Comparison of ENCODE assay signal across 24 cellular contexts in the genomic region with DNA sequence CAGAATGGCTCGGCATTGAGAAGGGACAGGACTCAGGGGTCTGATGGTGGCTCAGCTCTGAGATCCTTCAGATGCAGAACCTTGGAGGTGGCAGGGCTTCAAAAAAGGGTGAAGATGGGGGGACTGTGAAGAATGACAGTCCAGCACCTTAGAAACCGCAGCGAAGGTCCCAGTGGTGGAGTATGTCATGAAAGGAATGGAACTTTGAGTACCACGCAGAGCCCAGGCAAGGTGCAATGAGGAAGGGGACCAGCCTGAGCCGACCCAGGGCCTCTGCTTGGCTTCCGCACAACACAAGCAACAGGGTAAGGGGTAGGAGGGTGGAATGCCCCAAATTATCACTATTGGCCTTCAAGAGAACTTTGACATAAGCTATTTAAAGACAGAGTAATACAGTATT. TPM values are rescaled to one million over a fixed set of nuclear protein-coding genes. Genes with fewer than 3 reads are reported as not detected.
A peak's percentile ranks its signal among the peaks of the same experiment; 100 is the strongest.
DNase-seq lines count a peak whose midpoint lies in the region; ATAC-seq, FAIRE-seq and TF ChIP-seq lines count a peak whose summit lies in the region.
"Had no signal": no experiment of that assay in that cellular context is flagged by ENCODE, and none has a peak within 500 bp of the region (broad histone marks: within the 10 kb centered on the region; RNA-seq: fewer than 3 reads in every experiment).

No MANE protein-coding gene starts in this region.

- H3K9me3 Mint-ChIP-seq in nephron, result peaks cover 13% of the 10 kb centered on the region
- H3K9me3 Mint-ChIP-seq: CD4-positive, alpha-beta T cell had no signal

- H2BK12ac ChIP-seq in trophoblast cell (ENCODE audit: low read length), result no peak overlapping the region

- no peaks in the 10 kb centered on the region for H3K36me3 Mint-ChIP-seq in nephron (ENCODE audit: low read depth)
- H3K36me3 Mint-ChIP-seq: CD14-positive monocyte; CD8-positive, alpha-beta memory T cell had no signal

- H3K27me3 ChIP-seq in esophagus squamous epithelium, result no peaks in the 10 kb centered on the region
- H3K27me3 ChIP-seq in trophoblast cell (ENCODE audit: insufficient read depth, low read length), result no peaks in the 10 kb centered on the region
- H3K27me3 ChIP-seq in upper lobe of right lung, result no peaks in the 10 kb centered on the region
- H3K27me3 ChIP-seq: BE2C; BLaER1 treated with 17β-estradiol and CSF1 and Interleukin-3, amounts not matched to agents 10 nM and 100 nM had no signal

- H4K91ac ChIP-seq in trophoblast cell (ENCODE audit: low read depth, low read length), result no peak overlapping the region

- no peak overlapping the region for H2AK5ac ChIP-seq in trophoblast cell (ENCODE audit: low read length)

- peaks cover 7% of the 10 kb centered on the region for H3K27me3 Mint-ChIP-seq in nephron (ENCODE audit: low read depth)

- no peaks in the 10 kb centered on the region for H3K79me1 ChIP-seq in trophoblast cell (ENCODE audit: low read length)

- H2BK5ac ChIP-seq in trophoblast cell (ENCODE audit: low read depth, low read length, poor library complexity), result no peak overlapping the region

- 84 to 91% methylated on average over 6 of the region's 6 CpGs for WGBS in esophagus squamous epithelium, 2 donors
- WGBS in trophoblast cell (ENCODE audit: extremely low coverage, insufficient coverage, insufficient read length), result no CpG with 5 or more reads among the region's 6 CpGs

- H3K23ac ChIP-seq in trophoblast cell (ENCODE audit: low read length), result no peak overlapping the region

- no peaks in the 10 kb centered on the region for H3K79me2 ChIP-seq in trophoblast cell (ENCODE audit: control insufficient read depth, insufficient read depth, low read length, poor library complexity)

- H3K14ac ChIP-seq in trophoblast cell (ENCODE audit: low read length), result no peak overlapping the region

- no peak overlapping the region for H3K18ac ChIP-seq in trophoblast cell (ENCODE audit: low read length)

- peak overlapping the region; percentile 52 for H3K27ac ChIP-seq in caudate nucleus (ENCODE audit: low read depth, low read length)
- H3K27ac ChIP-seq in kidney (ENCODE audit: low read depth in 2 of 2, low read length in 2 of 2), result peak overlapping the region; percentile 26 to 56
- H3K27ac ChIP-seq in esophagus squamous epithelium, result no peak overlapping the region
- no peak overlapping the region for H3K27ac ChIP-seq in trophoblast cell (ENCODE audit: low read depth, low read length)
- H3K27ac ChIP-seq in upper lobe of right lung, result no peak overlapping the region
- H3K27ac ChIP-seq: A549; BLaER1 treated with 17β-estradiol and CSF1 and Interleukin-3, amounts not matched to agents 10 nM and 100 nM had no signal

- H2AFZ ChIP-seq in trophoblast cell (ENCODE audit: insufficient read depth, low read length, poor library complexity), result no peak overlapping the region
- H2AFZ ChIP-seq: GM23338 had no signal

- no peak overlapping the region for H3K9ac ChIP-seq in kidney (ENCODE audit: low read length in 2 of 2)
- H3K9ac ChIP-seq in trophoblast cell (ENCODE audit: low read length), result no peak overlapping the region
- H3K9ac ChIP-seq: BLaER1 treated with 17β-estradiol and CSF1 and Interleukin-3, amounts not matched to agents 10 nM and 100 nM had no signal

- H3K4me3 ChIP-seq in kidney (ENCODE audit: low read length in 2 of 2) (no peak overlapping the region), esophagus squamous epithelium (no peak overlapping the region), trophoblast cell (ENCODE audit: low read depth, low read length) (no peak overlapping the region), upper lobe of right lung (no peak overlapping the region)
- H3K4me3 ChIP-seq: A549; BLaER1 treated with 17β-estradiol and CSF1 and Interleukin-3, amounts not matched to agents 10 nM and 100 nM; GM23338 had no signal

- no peak for TF ChIP-seq POLR2A in esophagus squamous epithelium (IDR thresholded peaks at IDR 0.05)

- no peak overlapping the region for H3K4me3 Mint-ChIP-seq in nephron
- H3K4me3 Mint-ChIP-seq: CD4-positive, alpha-beta T cell; GM23338; H9 had no signal

- no peak overlapping the region for H4K12ac ChIP-seq in trophoblast cell (ENCODE audit: low read depth, low read length)

- DNase-seq in caudate nucleus (lab: John Stamatoyannopoulos, UW) (peak in 1 of 61 donors; percentile 17), kidney (no peak), esophagus squamous epithelium (lab: John Stamatoyannopoulos, UW) (no peak), trophoblast cell (no peak), upper lobe of right lung (no peak)
- DNase-seq: 8988T; ACHN; AML-193; BE2C; CD4-positive, alpha-beta T cell; CD8-positive, alpha-beta memory T cell; DMS 273 treated with DMSO at 0.1 percent for 48 hours; DMS53; DMS79 treated with DMSO at 0.1 percent for 48 hours; GF-D8; H9 had no signal

- H3K27ac Mint-ChIP-seq in nephron, result peak overlapping the region; percentile 77 to 96 (median 94)
- H3K27ac Mint-ChIP-seq: CD14-positive monocyte; CD4-positive, alpha-beta T cell; CD8-positive, alpha-beta memory T cell; GM23338; H9 had no signal

- intact Hi-C loops in kidney (cut with DNase I) (no loop called here), esophagus squamous epithelium (cut with DNase I) (no loop called here), upper lobe of right lung (cut with DNase I) (no loop called here)

- H2BK120ac ChIP-seq in trophoblast cell (ENCODE audit: insufficient read depth, low read length, poor library complexity), result no peak overlapping the region

- no peak for FAIRE-seq in kidney (lab: Jason Lieb, UNC)
- FAIRE-seq: A549, D721Med, GM12891, GM18507 had no signal

- TF ChIP-seq CTCF in kidney (IDR thresholded peaks at IDR 0.05; ENCODE audit: borderline replicate concordance, extremely low read depth, insufficient read depth) (no peak), nephron (IDR thresholded peaks at IDR 0.05; ENCODE audit: unreplicated experiment in 3 of 3) (no peak), esophagus squamous epithelium (IDR thresholded peaks at IDR 0.05) (no peak), upper lobe of right lung (IDR thresholded peaks at IDR 0.05) (no peak)

- no peak overlapping the region for H3K4me2 ChIP-seq in trophoblast cell (ENCODE audit: low read length)
- H3K4me2 ChIP-seq: A549; BLaER1 treated with 17β-estradiol and CSF1 and Interleukin-3, amounts not matched to agents 10 nM and 100 nM; GM23338 had no signal

- no peak overlapping the region for H4K8ac ChIP-seq in trophoblast cell (ENCODE audit: low read depth, low read length)

- H3K4me1 ChIP-seq in kidney (ENCODE audit: control insufficient read depth in 1 of 2, insufficient read depth in 1 of 2, low read depth in 1 of 2, low read length in 2 of 2) (no peaks in the 10 kb centered on the region), esophagus squamous epithelium (no peaks in the 10 kb centered on the region), trophoblast cell (ENCODE audit: control insufficient read depth in 1 of 2, insufficient read depth in 2 of 2, low read length in 2 of 2) (no peaks in the 10 kb centered on the region), upper lobe of right lung (no peaks in the 10 kb centered on the region)
- H3K4me1 ChIP-seq: A549; BE2C; BLaER1 treated with 17β-estradiol and CSF1 and Interleukin-3, amounts not matched to agents 10 nM and 100 nM had no signal

- H3K36me3 ChIP-seq in kidney (ENCODE audit: control insufficient read depth in 1 of 2, insufficient read depth in 2 of 2, low read length in 2 of 2) (no peaks in the 10 kb centered on the region), esophagus squamous epithelium (no peaks in the 10 kb centered on the region), trophoblast cell (ENCODE audit: control insufficient read depth in 1 of 2, insufficient read depth in 2 of 2, low read length in 2 of 2) (no peaks in the 10 kb centered on the region), upper lobe of right lung (no peaks in the 10 kb centered on the region)
- H3K36me3 ChIP-seq: BLaER1 treated with 17β-estradiol and CSF1 and Interleukin-3, amounts not matched to agents 10 nM and 100 nM had no signal

- H3K4me1 Mint-ChIP-seq in nephron, result no peaks in the 10 kb centered on the region
- H3K4me1 Mint-ChIP-seq: CD14-positive monocyte; CD8-positive, alpha-beta memory T cell; GM23338; H9 had no signal

- no peak for ATAC-seq in upper lobe of right lung
- ATAC-seq: A549, GM23338 had no signal

- H3K4ac ChIP-seq in trophoblast cell (ENCODE audit: low read depth, low read length), result no peak overlapping the region

- H3K9me3 ChIP-seq in kidney (ENCODE audit: control insufficient read depth in 1 of 2, low read length in 2 of 2) (no peaks in the 10 kb centered on the region), esophagus squamous epithelium (no peaks in the 10 kb centered on the region), trophoblast cell (ENCODE audit: insufficient read depth, low read depth, low read length) (no peaks in the 10 kb centered on the region), upper lobe of right lung (no peaks in the 10 kb centered on the region)
- H3K9me3 ChIP-seq: BE2C had no signal

RNA-seq across cellular contexts. Expression of gene GPAM, which starts 8.2 kb away (rescaled TPM):
- total RNA-seq in kidney (9.9 TPM), esophagus squamous epithelium (1 to 10 TPM; 2.4 to 4.4 (median 4.1) TPM), upper lobe of right lung (34.0 TPM)
- polyA plus RNA-seq in kidney (ENCODE audit: insufficient read depth, low read depth, low replicate concordance), result 4.0 TPM
- polyA plus RNA-seq in trophoblast cell (2013), result 3.9 and 4.1 TPM in 2 replicates

Comparison
In these comparisons a context has a peak if more than half of its experiments do, and no peak if none do; other contexts are left out.
1. H3K27ac ChIP-seq: peak in caudate nucleus (single experiment) and kidney (2 of 2); none in esophagus squamous epithelium (0 of 4), trophoblast cell (single experiment) and upper lobe of right lung (single experiment).